ENCODE assay signal across 8 cellular contexts in the genomic region with DNA sequence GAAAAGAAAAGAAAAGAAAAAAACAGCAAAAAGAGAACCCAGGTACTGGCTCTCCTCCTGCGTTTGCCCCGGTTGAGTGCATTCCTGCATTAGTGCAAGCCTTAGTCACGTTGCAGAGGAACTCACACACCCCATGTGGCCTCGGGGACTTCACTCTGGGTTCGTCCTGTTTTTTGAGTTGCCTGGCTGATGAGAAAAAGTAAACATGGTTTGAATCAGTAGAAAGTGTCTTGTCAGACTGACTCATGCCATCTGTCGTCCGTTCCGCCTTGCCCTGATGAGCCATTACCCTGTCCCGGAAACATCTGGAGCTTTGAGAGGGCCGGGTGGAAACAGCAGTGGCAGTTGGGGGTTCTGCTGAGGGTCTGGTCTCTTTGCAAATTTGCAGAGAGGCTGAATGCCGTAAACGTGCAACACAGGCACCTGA. TPM values are rescaled to one million over a fixed set of nuclear protein-coding genes. Genes with fewer than 3 reads are reported as not detected.
DNase-seq lines count a peak whose midpoint lies in the region; ATAC-seq and TF ChIP-seq lines count a peak whose summit lies in the region.

No MANE protein-coding gene starts in this region.

- peaks cover 27% of the 10 kb centered on the region; the same call in 1 of the 2 replicates for H3K36me3 ChIP-seq in SK-N-MC (ENCODE audit: insufficient read depth, low read length)
- H3K36me3 ChIP-seq in lower lobe of right lung = peaks cover 10% of the 10 kb centered on the region

- H3K36me3 Mint-ChIP-seq in central memory CD8-positive, alpha-beta T cell (ENCODE audit: insufficient read depth) = peaks cover 47% of the 10 kb centered on the region
- H3K36me3 Mint-ChIP-seq in stimulated activated naive B cell treated with anti-CD40 and anti-IgM and Interleukin-4, amounts not matched to agents 10 μg/mL and 1 μg/mL and 100 μg/mL, for 72 hours = peaks cover 0 to 4% of the 10 kb centered on the region in 2 donors

- H3K9me3 ChIP-seq in SK-N-MC (ENCODE audit: low read depth, low read length) (no peaks in the 10 kb centered on the region), lower lobe of right lung (no peaks in the 10 kb centered on the region)

- H3K4me1 ChIP-seq in lower lobe of right lung = peaks cover 83% of the 10 kb centered on the region

- H3K4me3 Mint-ChIP-seq in central memory CD8-positive, alpha-beta T cell = peak overlapping the region; percentile 77
- H3K4me3 Mint-ChIP-seq in stimulated activated naive B cell treated with anti-CD40 and anti-IgM and Interleukin-4, amounts not matched to agents 10 μg/mL and 1 μg/mL and 100 μg/mL, for 72 hours = peak overlapping the region; percentile 47 to 68

- ATAC-seq in GM18858 (IDR thresholded peaks at IDR 0.05; ENCODE audit: unreplicated experiment) = peak; percentile 93
- ATAC-seq in HG02981 (IDR thresholded peaks at IDR 0.05; ENCODE audit: unreplicated experiment) = peak; percentile 87
- peak; percentile 61 for ATAC-seq in central memory CD8-positive, alpha-beta T cell (replicated peaks; ENCODE audit: extremely low read depth, poor library complexity, severe bottlenecking)
- peak; percentile 46 to 74 for ATAC-seq in lower lobe of right lung
- ATAC-seq in stimulated activated naive B cell treated with anti-CD40 and anti-IgM and Interleukin-4, amounts not matched to agents 10 μg/mL and 1 μg/mL and 100 μg/mL, for 72 hours (replicated peaks) = peak; percentile 89 to 93

- H3K4me1 Mint-ChIP-seq in central memory CD8-positive, alpha-beta T cell = peaks cover 68% of the 10 kb centered on the region
- peaks cover 37 to 66% of the 10 kb centered on the region in 2 donors for H3K4me1 Mint-ChIP-seq in stimulated activated naive B cell treated with anti-CD40 and anti-IgM and Interleukin-4, amounts not matched to agents 10 μg/mL and 1 μg/mL and 100 μg/mL, for 72 hours

- DNase-seq in SK-N-MC (ENCODE audit: low read depth, low spot score) (no peak), lower lobe of right lung (no peak), cerebellum (ENCODE audit: low spot score) (no peak), NCI-H1417 treated with DMSO at 0.1 percent for 48 hours (lab: John Stamatoyannopoulos, UW) (no peak)
- DNase-seq in central memory CD8-positive, alpha-beta T cell (ENCODE audit: low spot score in 2 of 2) = peak in 1 of 2 donors; percentile 56
- peak; percentile 75 for DNase-seq in stimulated activated naive B cell treated with anti-CD40 and anti-IgM and Interleukin-4, amounts not matched to agents 10 μg/mL and 1 μg/mL and 100 μg/mL, for 72 hours

- no peak for TF ChIP-seq CTCF in lower lobe of right lung (IDR thresholded peaks at IDR 0.05)

- H3K9me3 Mint-ChIP-seq in central memory CD8-positive, alpha-beta T cell = no peaks in the 10 kb centered on the region
- H3K9me3 Mint-ChIP-seq in stimulated activated naive B cell treated with anti-CD40 and anti-IgM and Interleukin-4, amounts not matched to agents 10 μg/mL and 1 μg/mL and 100 μg/mL, for 72 hours = no peaks in the 10 kb centered on the region

- intact Hi-C loops in lower lobe of right lung (cut with DNase I) = no loop called here

- H3K27me3 ChIP-seq in lower lobe of right lung (ENCODE audit: low read depth) = no peaks in the 10 kb centered on the region

- H3K27ac ChIP-seq in SK-N-MC (peak overlapping the region; percentile 81), lower lobe of right lung (peak overlapping the region; percentile 29)

- peak overlapping the region; percentile 91 for H3K27ac Mint-ChIP-seq in central memory CD8-positive, alpha-beta T cell (ENCODE audit: low read depth)
- H3K27ac Mint-ChIP-seq in stimulated activated naive B cell treated with anti-CD40 and anti-IgM and Interleukin-4, amounts not matched to agents 10 μg/mL and 1 μg/mL and 100 μg/mL, for 72 hours = peak overlapping the region; percentile 91

- H3K4me3 ChIP-seq in SK-N-MC (peak overlapping the region; percentile 37), lower lobe of right lung (no peak overlapping the region)

- no peaks in the 10 kb centered on the region for H3K27me3 Mint-ChIP-seq in central memory CD8-positive, alpha-beta T cell
- H3K27me3 Mint-ChIP-seq in stimulated activated naive B cell treated with anti-CD40 and anti-IgM and Interleukin-4, amounts not matched to agents 10 μg/mL and 1 μg/mL and 100 μg/mL, for 72 hours = no peaks in the 10 kb centered on the region

- no peak overlapping the region for H3K9ac ChIP-seq in SK-N-MC (ENCODE audit: insufficient read length)

RNA-seq across cellular contexts. Expression of a gene that starts 16.3 kb away (rescaled TPM):
- total RNA-seq in lower lobe of right lung = 249 TPM
- 20.1 TPM for total RNA-seq in cerebellum

RNA-seq across cellular contexts. Expression of a gene that starts 44.5 kb away (rescaled TPM):
- total RNA-seq in lower lobe of right lung = 0.41 TPM
- not detected for total RNA-seq in cerebellum

Comparison
In these comparisons a context has a peak if more than half of its experiments do, and no peak if none do; other contexts are left out.
1. RNA of a gene that starts 16.3 kb away (total RNA-seq): 249 TPM in lower lobe of right lung (single experiment); 20.1 TPM in cerebellum (single experiment); every median in the first group is over 10 times any median in the second.
2. Peak in every context shown above with its lines, with median percentiles within 50 percentile points of each other: ATAC-seq.